8 cellular contexts compared by ENCODE assay signal in genomic region chr7:23712368-23713284, GRCh38. TPM values are rescaled to one million over a fixed set of nuclear protein-coding genes. Genes with fewer than 3 reads are reported as not detected.
DNase-seq lines count a peak whose midpoint lies in the region; ATAC-seq, FAIRE-seq and TF ChIP-seq lines count a peak whose summit lies in the region.

No MANE protein-coding gene starts in this region.

- POLR2A ChIA-PET in AG04449 (lab: Yijun Ruan, JAX) (no interaction called here), GM12878 (lab: Charles Lee) (interaction anchor here (0.6 kb wide), 2 partner anchors 14 to 153 kb away, joined by 5 to 7 read pairs; no protein-coding TSS in a partner anchor)

- no peaks in the 10 kb centered on the region for H3K36me3 ChIP-seq in GM12878 (ENCODE audit: control insufficient read depth in 2 of 2, insufficient read depth in 2 of 2, low read length in 1 of 2)
- H3K36me3 ChIP-seq in keratinocyte (ENCODE audit: control insufficient read depth in 2 of 2, extremely low read depth in 1 of 2, insufficient read depth in 2 of 2, low read length in 2 of 2): no peaks in the 10 kb centered on the region
- H3K36me3 ChIP-seq in transverse colon: no peaks in the 10 kb centered on the region

- dilution Hi-C loops in keratinocyte (cut with MboI; ENCODE audit: extremely low pct_ligation_motif_present, low sequenced_read_pairs): no loop called here

- ATAC-seq in GM12878: peak; percentile 62
- no peak for ATAC-seq in HG03135 (IDR thresholded peaks at IDR 0.05; ENCODE audit: unreplicated experiment)

- in situ Hi-C loops in GM12878 (cut with MboI) (no loop called here), transverse colon (cut with MboI; ENCODE audit: low pct_ligation_motif_present in 1 of 4, low pct_unique_long_range_greater_than_20kb in 1 of 4, low sequenced_read_pairs in 3 of 4) (loop anchor here in 1 of 4 donors (5.0 kb wide), 1 partner anchor 140 kb away; no protein-coding TSS in a partner anchor)

- DNase-seq in AG04449 (ENCODE audit: low read depth, low spot score) (peak; percentile 29), GM12891 (ENCODE audit: insufficient read length, low spot score) (peak; percentile 15), NCI-H2171 treated with DMSO at 0.1 percent for 48 hours (lab: John Stamatoyannopoulos, UW) (peak; percentile 69), GM12878 (ENCODE audit: low read depth, low spot score) (peak; percentile 3), keratinocyte (ENCODE audit: low read depth, low spot score) (peak; percentile 53), transverse colon (no peak), ecto neural progenitor cell (ENCODE audit: low spot score) (no peak)

- FAIRE-seq in GM12891 (lab: Jason Lieb, UNC) (peak; percentile 5), GM12878 (lab: Jason Lieb, UNC) (no peak), keratinocyte (lab: Jason Lieb, UNC) (peak; percentile 78)

- TF ChIP-seq EP300 in GM12878 (IDR thresholded peaks at IDR 0.05; ENCODE audit: borderline replicate concordance in 1 of 2, control insufficient read depth in 1 of 2, low read depth in 2 of 2, low read length in 2 of 2) (no peak), transverse colon (IDR thresholded peaks at IDR 0.05; ENCODE audit: low read depth) (no peak)

- CTCF ChIA-PET in AG04449 (lab: Yijun Ruan, JAX) (interaction anchor here (0.7 to 8.3 kb wide), 34 partner anchors 10 to 455 kb away, joined by 3 to 217 read pairs (median 5); partner anchors contain the start of genes CCDC126 and FAM221A), GM12878 (lab: Yijun Ruan, JAX) (interaction anchor here (0.6 to 13.5 kb wide), 21 partner anchors 8 to 453 kb away, joined by 3 to 264 read pairs (median 4); no protein-coding TSS in a partner anchor)

- SMC1A ChIA-PET in GM12878 (lab: Charles Lee; ENCODE audit: uncharacterized antibody, unreplicated experiment): interaction anchor here (0.6 to 8.1 kb wide), 22 partner anchors 11 to 577 kb away, joined by 3 to 170 read pairs (median 6); no protein-coding TSS in a partner anchor

- no peak overlapping the region for H3K27ac ChIP-seq in GM12878 (ENCODE audit: control insufficient read depth, insufficient read depth)
- no peak overlapping the region for H3K27ac ChIP-seq in keratinocyte (ENCODE audit: control insufficient read depth, insufficient read depth, low read length)
- H3K27ac ChIP-seq in transverse colon: no peak overlapping the region

- no peaks in the 10 kb centered on the region for H3K27me3 ChIP-seq in GM12878 (replicated peaks in 1 of 2; ENCODE audit: control insufficient read depth in 2 of 2, insufficient read depth in 2 of 2, low read length in 1 of 2)
- no peaks in the 10 kb centered on the region for H3K27me3 ChIP-seq in keratinocyte (ENCODE audit: control insufficient read depth, extremely low read depth, insufficient read depth, low read length)
- no peaks in the 10 kb centered on the region for H3K27me3 ChIP-seq in transverse colon

- H3K4me3 ChIP-seq in AG04449 (ENCODE audit: low read depth, low read length) (no peak overlapping the region), GM12878 (no peak overlapping the region), keratinocyte (ENCODE audit: control insufficient read depth in 2 of 3, extremely low read depth in 1 of 3, insufficient read depth in 2 of 3, low read depth in 1 of 3, low read length in 3 of 3) (no peak overlapping the region), transverse colon (no peak overlapping the region)

- H3K4me2 ChIP-seq in GM12878 (ENCODE audit: control insufficient read depth, insufficient read depth): no peak overlapping the region
- H3K4me2 ChIP-seq in keratinocyte (ENCODE audit: control insufficient read depth, extremely low read depth, insufficient read depth, low read depth, low read length): peak overlapping the region; percentile 59

- RAD21 ChIA-PET in GM12878 (lab: Charles Lee; ENCODE audit: unreplicated experiment): interaction anchor here (0.6 to 7.4 kb wide), 14 partner anchors 12 to 449 kb away, joined by 3 to 129 read pairs (median 4); no protein-coding TSS in a partner anchor

- no peak for TF ChIP-seq POLR2A in GM12891 (IDR thresholded peaks at IDR 0.05; ENCODE audit: low read depth, low read length)
- no peak for TF ChIP-seq POLR2A in GM12878 (IDR thresholded peaks at IDR 0.05; ENCODE audit: low read depth, low read length)
- no peak for TF ChIP-seq POLR2A in transverse colon (IDR thresholded peaks at IDR 0.05)

- no peaks in the 10 kb centered on the region for H3K79me2 ChIP-seq in GM12878 (ENCODE audit: control insufficient read depth, insufficient read depth, low read length)
- H3K79me2 ChIP-seq in keratinocyte (ENCODE audit: control insufficient read depth, insufficient read depth, low read length): no peaks in the 10 kb centered on the region

- H3K9ac ChIP-seq in GM12878 (ENCODE audit: control insufficient read depth, insufficient read depth, low read length) (no peak overlapping the region), keratinocyte (ENCODE audit: control insufficient read depth, extremely low read depth, insufficient read depth, low read length) (no peak overlapping the region)

- intact Hi-C loops in GM12878 (cut with micrococcal nuclease; ENCODE audit: unreplicated experiment) (loop anchor here (1.0 to 5.0 kb wide), 3 partner anchors 142 to 440 kb away; no protein-coding TSS in a partner anchor), transverse colon (cut with DNase I; ENCODE audit: low total_unique reads) (loop anchor here (1.0 to 10.0 kb wide), 2 partner anchors 142 to 168 kb away; no protein-coding TSS in a partner anchor)

- H2AFZ ChIP-seq in GM12878 (ENCODE audit: control insufficient read depth, low read depth, low read length) (no peak overlapping the region), keratinocyte (ENCODE audit: control insufficient read depth, low read length) (no peak overlapping the region)

- WGBS in GM12878 (ENCODE audit: insufficient coverage, insufficient replicate concordance, low lambda C conversion rate, missing lambda C conversion rate): 35% methylated on average over 8 of the region's 8 CpGs
- 41 to 46% methylated on average over 8 of the region's 8 CpGs for WGBS in transverse colon (ENCODE audit: low coverage in 1 of 2), 2 donors

- H3K4me1 ChIP-seq in GM12878 (ENCODE audit: control insufficient read depth, insufficient read depth, low read length) (no peaks in the 10 kb centered on the region), keratinocyte (ENCODE audit: control insufficient read depth, extremely low read depth, insufficient read depth, low read length) (peaks cover 22% of the 10 kb centered on the region), transverse colon (peaks cover 0 to 10% (median 4%) of the 10 kb centered on the region in 4 donors)

- BruUV-seq in GM12878 (replicated peaks; lab: Mats Ljungman, UMichigan): no TSS peak

- no peaks in the 10 kb centered on the region for H3K9me1 ChIP-seq in keratinocyte (ENCODE audit: control insufficient read depth, extremely low read depth, insufficient read depth, low read length)

- no peak for TF ChIP-seq CTCF in AG04449 (IDR thresholded peaks at IDR 0.05; ENCODE audit: insufficient read depth, low read length, missing control alignments)
- peak; percentile 22 to 70 (median 27); a peak in 4 of 6 replicates for TF ChIP-seq CTCF in GM12878 (IDR thresholded peaks at IDR 0.05 in 2 of 3, conservative IDR thresholded peaks at IDR 0.05 in 1 of 3; ENCODE audit: control insufficient read depth in 2 of 3, extremely low read depth in 1 of 3, insufficient read depth in 1 of 3, low read depth in 3 of 3, low read length in 3 of 3)
- TF ChIP-seq CTCF in keratinocyte (optimal IDR thresholded peaks at IDR 0.05 in 1 of 3, IDR thresholded peaks at IDR 0.05 in 1 of 3, conservative IDR thresholded peaks at IDR 0.05 in 1 of 3; ENCODE audit: extremely low read depth in 1 of 3, insufficient read depth in 2 of 3, low read length in 3 of 3): peak in 2 of 3 experiments; percentile 9 to 33
- peak; percentile 57 to 64 (median 61) for TF ChIP-seq CTCF in transverse colon (IDR thresholded peaks at IDR 0.05)

- no peaks in the 10 kb centered on the region for H3K9me3 ChIP-seq in GM12878 (replicated peaks; ENCODE audit: control insufficient read depth, insufficient read depth, low read length)
- H3K9me3 ChIP-seq in keratinocyte (ENCODE audit: control insufficient read depth, low read depth, low read length): no peaks in the 10 kb centered on the region
- H3K9me3 ChIP-seq in transverse colon: no peaks in the 10 kb centered on the region

- peak; percentile 98 for TF ChIP-seq RAD21 in GM12878 (IDR thresholded peaks at IDR 0.05; ENCODE audit: insufficient read depth, low read depth, low read length)

- H4K20me1 ChIP-seq in GM12878 (ENCODE audit: control insufficient read depth, insufficient read depth) (no peaks in the 10 kb centered on the region), keratinocyte (ENCODE audit: control insufficient read depth, extremely low read depth, insufficient read depth, low read length) (no peaks in the 10 kb centered on the region)

RNA-seq across cellular contexts. Expression of gene STK31, which starts 2.6 kb away (rescaled TPM):
- 0.04 TPM for polyA plus RNA-seq in GM12891 (2012; ENCODE audit: low read depth, missing spikeins)
- total RNA-seq in GM12878 (2013; cell fraction: nucleolus; rRNA removed): 2.9 and 4.2 TPM in 2 replicates
- 0.11 and 0.17 TPM in 2 replicates for total RNA-seq in GM12878 (2014; rRNA removed)
- 0.49 and 0.60 TPM in 2 replicates for total RNA-seq in GM12878 (2014; rRNA removed; fragmentation: Illumina TruSeq; extraction: Trizol)
- 0.21 TPM in 2 replicates for total RNA-seq in GM12878 (2021)
- not detected for polyA plus RNA-seq in GM12878 (2011; ENCODE audit: low read depth)
- polyA plus RNA-seq in GM12878 (2011; rRNA removed): 0.24 and 0.35 TPM in 2 replicates
- polyA plus RNA-seq in GM12878 (2011; cell fraction: cytosol; rRNA removed): 0.03 and 0.08 TPM in 2 replicates
- 0.60 and 0.64 TPM in 2 replicates for polyA plus RNA-seq in GM12878 (2011; cell fraction: nucleus; rRNA removed)
- polyA plus RNA-seq in GM12878 (2012): 0.10 and 0.39 TPM in 2 replicates
- 0.16 and 0.44 TPM in 2 replicates for polyA plus RNA-seq in GM12878 (2014; fragmentation: Illumina TruSeq; extraction: Trizol)
- polyA plus RNA-seq in GM12878 (2014; fragmentation: Nextera tagmentation; extraction: Ambion mirVana): under 1 TPM; 0.08 to 0.15 TPM
- polyA plus RNA-seq in GM12878 (2014; rRNA removed): 0.15 and 0.35 TPM in 2 replicates
- under 1 TPM in 1 of 2 experiments, not detected in 1; 0.17 TPM for polyA plus RNA-seq in GM12878 (2016; fragmentation: Nextera tagmentation; extraction: Ambion mirVana)
- polyA minus RNA-seq in GM12878 (2011; rRNA and poly(A)+ RNA removed): 0.29 and 0.77 TPM in 2 replicates
- polyA minus RNA-seq in GM12878 (2011; cell fraction: cytosol; rRNA and poly(A)+ RNA removed): not detected in 2 replicates
- polyA minus RNA-seq in GM12878 (2011; cell fraction: nucleus; rRNA and poly(A)+ RNA removed): 0.36 and 1.5 TPM in 2 replicates
- polyA plus RNA-seq in keratinocyte: 0.01 to 0.03 TPM in 2 of 3 replicates, not detected in the other
- not detected for polyA plus RNA-seq in keratinocyte (2011; ENCODE audit: low read depth)
- not detected in 2 replicates for polyA plus RNA-seq in keratinocyte (2011; cell fraction: cytosol; rRNA removed)
- polyA plus RNA-seq in keratinocyte (2011; cell fraction: nucleus; rRNA removed): 0.04 TPM in 1 of 2 replicates, not detected in the other
- polyA plus RNA-seq in keratinocyte (2012; ENCODE audit: low replicate concordance): 0.06 TPM in 1 of 2 replicates, not detected in the other
- not detected in 3 replicates for polyA minus RNA-seq in keratinocyte
- not detected for polyA minus RNA-seq in keratinocyte (2011; cell fraction: cytosol; rRNA and poly(A)+ RNA removed)
- polyA minus RNA-seq in keratinocyte (2011; cell fraction: nucleus; rRNA and poly(A)+ RNA removed): not detected in 2 replicates
- under 1 TPM; 0.37 to 0.95 (median 0.67) TPM for total RNA-seq in transverse colon

RNA-seq across cellular contexts. Expression of gene FAM221A, which starts 32.6 kb away (rescaled TPM):
- polyA plus RNA-seq in GM12891 (2012; ENCODE audit: low read depth, missing spikeins): 4.0 TPM
- 21.1 and 27.3 TPM in 2 replicates for total RNA-seq in GM12878 (2013; cell fraction: nucleolus; rRNA removed)
- 6.6 and 7.8 TPM in 2 replicates for total RNA-seq in GM12878 (2014; rRNA removed)
- total RNA-seq in GM12878 (2014; rRNA removed; fragmentation: Illumina TruSeq; extraction: Trizol): 9.5 and 9.7 TPM in 2 replicates
- 7.3 and 7.5 TPM in 2 replicates for total RNA-seq in GM12878 (2021)
- 7.8 TPM for polyA plus RNA-seq in GM12878 (2011; ENCODE audit: low read depth)
- 12.0 and 13.7 TPM in 2 replicates for polyA plus RNA-seq in GM12878 (2011; rRNA removed)
- 13.2 and 13.4 TPM in 2 replicates for polyA plus RNA-seq in GM12878 (2011; cell fraction: cytosol; rRNA removed)
- 10.9 and 11.2 TPM in 2 replicates for polyA plus RNA-seq in GM12878 (2011; cell fraction: nucleus; rRNA removed)
- polyA plus RNA-seq in GM12878 (2012): 6.5 and 9.7 TPM in 2 replicates
- 10.0 and 10.4 TPM in 2 replicates for polyA plus RNA-seq in GM12878 (2014; fragmentation: Illumina TruSeq; extraction: Trizol)
- polyA plus RNA-seq in GM12878 (2014; fragmentation: Nextera tagmentation; extraction: Ambion mirVana): 10 to 100 TPM in 1 of 2 experiments, 1 to 10 TPM in 1; 9.8 to 16.7 TPM
- 11.3 and 13.1 TPM in 2 replicates for polyA plus RNA-seq in GM12878 (2014; rRNA removed)
- polyA plus RNA-seq in GM12878 (2016; fragmentation: Nextera tagmentation; extraction: Ambion mirVana): 1 to 10 TPM; 6.3 to 7.1 TPM
- 20.9 and 21.9 TPM in 2 replicates for polyA minus RNA-seq in GM12878 (2011; rRNA and poly(A)+ RNA removed)
- polyA minus RNA-seq in GM12878 (2011; cell fraction: cytosol; rRNA and poly(A)+ RNA removed): 2.9 and 4.0 TPM in 2 replicates
- polyA minus RNA-seq in GM12878 (2011; cell fraction: nucleus; rRNA and poly(A)+ RNA removed): 5.4 and 10.3 TPM in 2 replicates
- 0.71 to 0.93 TPM (median 0.73 TPM) in 3 replicates for polyA plus RNA-seq in keratinocyte
- polyA plus RNA-seq in keratinocyte (2011; ENCODE audit: low read depth): 1.6 TPM
- 0.34 and 0.35 TPM in 2 replicates for polyA plus RNA-seq in keratinocyte (2011; cell fraction: cytosol; rRNA removed)
- polyA plus RNA-seq in keratinocyte (2011; cell fraction: nucleus; rRNA removed): 2.1 and 2.2 TPM in 2 replicates
- polyA plus RNA-seq in keratinocyte (2012; ENCODE audit: low replicate concordance): 0.16 and 1.6 TPM in 2 replicates
- polyA minus RNA-seq in keratinocyte: 0.82 to 4.3 TPM (median 0.95 TPM) in 3 replicates
- polyA minus RNA-seq in keratinocyte (2011; cell fraction: cytosol; rRNA and poly(A)+ RNA removed): not detected
- 0.84 and 1.0 TPM in 2 replicates for polyA minus RNA-seq in keratinocyte (2011; cell fraction: nucleus; rRNA and poly(A)+ RNA removed)
- total RNA-seq in transverse colon: 10 to 100 TPM in 3 of 4 donors, 1 to 10 TPM in 1; 7.5 to 18.4 (median 13.1) TPM

Comparison
In these comparisons a context has a peak if more than half of its experiments do, and no peak if none do; other contexts are left out.
1. DNase-seq: peak in AG04449 (single experiment), GM12891 (single experiment), NCI-H2171 treated with DMSO at 0.1 percent for 48 hours (single experiment), GM12878 (single experiment) and keratinocyte (single experiment); none in transverse colon (single experiment) and ecto neural progenitor cell (single experiment).